In genomic region chr12:52380271-52380694, GRCh38 we compare ENCODE assay signal across 9 cellular contexts. TPM values are rescaled to one million over a fixed set of nuclear protein-coding genes. Genes with fewer than 3 reads are reported as not detected.
DNase-seq lines count a peak whose midpoint lies in the region; ATAC-seq and TF ChIP-seq lines count a peak whose summit lies in the region.
"Had no signal": no experiment of that assay in that cellular context is flagged by ENCODE, and none has a peak within 500 bp of the region (broad histone marks: within the 10 kb centered on the region; RNA-seq: fewer than 3 reads in every experiment).

No MANE protein-coding gene starts in this region.

- H2AFZ ChIP-seq in OCI-LY7 (ENCODE audit: low read length) (no peak overlapping the region), trophoblast cell (ENCODE audit: insufficient read depth, low read length, poor library complexity) (no peak overlapping the region)

- H3K4me3 ChIP-seq in OCI-LY7 (ENCODE audit: low read depth, low read length, poor library complexity, severe bottlenecking): no peak overlapping the region
- H3K4me3 ChIP-seq in trophoblast cell (ENCODE audit: low read depth, low read length): no peak overlapping the region

- no peaks in the 10 kb centered on the region for H3K36me3 Mint-ChIP-seq in activated T-cell treated with anti-CD3 and anti-CD28 coated beads, Interleukin-2, amount 50 U/mL, for 4 hours (ENCODE audit: insufficient read depth)
- H3K36me3 Mint-ChIP-seq: CD4-positive, CD25-positive, alpha-beta regulatory T cell had no signal

- POLR2A ChIA-PET in OCI-LY7 (lab: Charles Lee): no interaction called here

- H3K27me3 ChIP-seq in trophoblast cell (ENCODE audit: insufficient read depth, low read length): no peaks in the 10 kb centered on the region

- H3K79me2 ChIP-seq in OCI-LY7 (ENCODE audit: insufficient read depth, low read depth, low read length) (no peaks in the 10 kb centered on the region), trophoblast cell (ENCODE audit: control insufficient read depth, insufficient read depth, low read length, poor library complexity) (no peaks in the 10 kb centered on the region)

- no peaks in the 10 kb centered on the region for H3K9me2 ChIP-seq in OCI-LY7 (ENCODE audit: insufficient read depth, low read length)

- no peak overlapping the region for H3K23ac ChIP-seq in trophoblast cell (ENCODE audit: low read length)

- H4K8ac ChIP-seq in trophoblast cell (ENCODE audit: low read depth, low read length): no peak overlapping the region

- DNase-seq in NCI-H2029 (lab: John Stamatoyannopoulos, UW) (peak; percentile 32), NCI-H2029 treated with DMSO at 0.1 percent for 48 hours (lab: John Stamatoyannopoulos, UW) (no peak), OCI-LY7 (ENCODE audit: low spot score) (no peak), erythroblast (lab: John Stamatoyannopoulos, UW) (peak; percentile 12 to 26), trophoblast cell (peak; percentile 34 to 63), NOMO-1 treated with dmso at 0.1 percent for 144 hours (lab: John Stamatoyannopoulos, UW; ENCODE audit: unreplicated experiment) (no peak)
- no peak for DNase-seq in activated T-cell treated with anti-CD3 and anti-CD28 coated beads, Interleukin-2, amount 50 U/mL, for 4 hours

- H4K20me1 ChIP-seq in OCI-LY7 (ENCODE audit: insufficient read depth, low read length): no peaks in the 10 kb centered on the region

- no peak overlapping the region for H3K4me3 Mint-ChIP-seq in activated T-cell treated with anti-CD3 and anti-CD28 coated beads, Interleukin-2, amount 50 U/mL, for 4 hours
- H3K4me3 Mint-ChIP-seq: CD4-positive, CD25-positive, alpha-beta regulatory T cell had no signal

- H4K12ac ChIP-seq in trophoblast cell (ENCODE audit: low read depth, low read length): no peak overlapping the region

- no peak overlapping the region for H2AK5ac ChIP-seq in trophoblast cell (ENCODE audit: low read length)

- CTCF ChIA-PET in OCI-LY7 (lab: Charles Lee; ENCODE audit: unreplicated experiment): no interaction called here

- peaks cover 15% of the 10 kb centered on the region for H3K27me3 Mint-ChIP-seq in activated T-cell treated with anti-CD3 and anti-CD28 coated beads, Interleukin-2, amount 50 U/mL, for 4 hours (ENCODE audit: low read depth)

- no peaks in the 10 kb centered on the region for H3K36me3 ChIP-seq in OCI-LY7 (ENCODE audit: insufficient read depth, low read length)
- no peaks in the 10 kb centered on the region for H3K36me3 ChIP-seq in trophoblast cell (ENCODE audit: control insufficient read depth in 1 of 2, insufficient read depth in 2 of 2, low read length in 2 of 2)

- H2BK12ac ChIP-seq in trophoblast cell (ENCODE audit: low read length): no peak overlapping the region

- BruUV-seq in OCI-LY7 (replicated peaks; lab: Mats Ljungman, UMichigan): no TSS peak

- H3K4me1 ChIP-seq in OCI-LY7 (ENCODE audit: insufficient read depth, low read length, poor library complexity, severe bottlenecking) (no peaks in the 10 kb centered on the region), trophoblast cell (ENCODE audit: control insufficient read depth in 1 of 2, insufficient read depth in 2 of 2, low read length in 2 of 2) (no peaks in the 10 kb centered on the region)

- TF ChIP-seq POLR2A in erythroblast (IDR thresholded peaks at IDR 0.05; ENCODE audit: low read length): no peak

- H3K18ac ChIP-seq in trophoblast cell (ENCODE audit: low read length): no peak overlapping the region

- no peaks in the 10 kb centered on the region for H3K9me3 Mint-ChIP-seq in activated T-cell treated with anti-CD3 and anti-CD28 coated beads, Interleukin-2, amount 50 U/mL, for 4 hours
- H3K9me3 Mint-ChIP-seq: CD4-positive, CD25-positive, alpha-beta regulatory T cell had no signal

- ATAC-seq in GM18511 (IDR thresholded peaks at IDR 0.05; ENCODE audit: unreplicated experiment): no peak
- ATAC-seq in activated T-cell treated with anti-CD3 and anti-CD28 coated beads, Interleukin-2, amount 50 U/mL, for 4 hours: no peak

- H3K4me2 ChIP-seq in OCI-LY7 (ENCODE audit: low read length) (no peak overlapping the region), trophoblast cell (ENCODE audit: low read length) (no peak overlapping the region)

- peak; percentile 72 for TF ChIP-seq CTCF in OCI-LY7 (conservative IDR thresholded peaks at IDR 0.05; ENCODE audit: low read length)

- WGBS in trophoblast cell (ENCODE audit: extremely low coverage, insufficient coverage, insufficient read length): no CpG with 5 or more reads among the region's 15 CpGs

- H3K27ac ChIP-seq in OCI-LY7 (ENCODE audit: low read depth, low read length, poor library complexity, severe bottlenecking) (no peak overlapping the region), trophoblast cell (ENCODE audit: low read depth, low read length) (no peak overlapping the region)

- no peak overlapping the region for H4K91ac ChIP-seq in trophoblast cell (ENCODE audit: low read depth, low read length)

- H3K4me1 Mint-ChIP-seq in activated T-cell treated with anti-CD3 and anti-CD28 coated beads, Interleukin-2, amount 50 U/mL, for 4 hours (ENCODE audit: low read depth): peaks cover 9% of the 10 kb centered on the region

- H2BK120ac ChIP-seq in trophoblast cell (ENCODE audit: insufficient read depth, low read length, poor library complexity): no peak overlapping the region

- H3K79me1 ChIP-seq in trophoblast cell (ENCODE audit: low read length): no peaks in the 10 kb centered on the region

- H3K4ac ChIP-seq in trophoblast cell (ENCODE audit: low read depth, low read length): no peak overlapping the region

- H3K9me3 ChIP-seq in OCI-LY7 (ENCODE audit: low read length): no peaks in the 10 kb centered on the region
- H3K9me3 ChIP-seq in trophoblast cell (ENCODE audit: insufficient read depth, low read depth, low read length): peaks cover 3% of the 10 kb centered on the region

- H3K9ac ChIP-seq in trophoblast cell (ENCODE audit: low read length): no peak overlapping the region

- no peak overlapping the region for H3K14ac ChIP-seq in trophoblast cell (ENCODE audit: low read length)

- no peak overlapping the region for H2BK5ac ChIP-seq in trophoblast cell (ENCODE audit: low read depth, low read length, poor library complexity)

- intact Hi-C loops in OCI-LY7 (cut with micrococcal nuclease; ENCODE audit: unreplicated experiment): no loop called here

RNA-seq across cellular contexts. Expression of gene KRT84, which starts 5.2 kb away (rescaled TPM):
- total RNA-seq in OCI-LY7 (2014; rRNA removed; shearing (Covaris generic)): not detected in 2 replicates
- total RNA-seq in OCI-LY7 (2022): not detected in 2 replicates
- not detected in 2 replicates for polyA plus RNA-seq in trophoblast cell (2013)
- not detected for total RNA-seq in activated T-cell treated with anti-CD3 and anti-CD28 coated beads, Interleukin-2, amount 50 U/mL, for 4 hours
- total RNA-seq: CD4-positive, CD25-positive, alpha-beta regulatory T cell had no signal
- polyA plus RNA-seq: CD4-positive, CD25-positive, alpha-beta regulatory T cell had no signal

RNA-seq across cellular contexts. Expression of gene KRT85, which starts 13.0 kb away (rescaled TPM):
- not detected in 2 replicates for total RNA-seq in OCI-LY7 (2014; rRNA removed; shearing (Covaris generic))
- total RNA-seq in OCI-LY7 (2022): not detected in 2 replicates
- not detected in 2 replicates for polyA plus RNA-seq in trophoblast cell (2013)
- not detected for total RNA-seq in activated T-cell treated with anti-CD3 and anti-CD28 coated beads, Interleukin-2, amount 50 U/mL, for 4 hours
- total RNA-seq: CD4-positive, CD25-positive, alpha-beta regulatory T cell had no signal
- polyA plus RNA-seq: CD4-positive, CD25-positive, alpha-beta regulatory T cell had no signal

RNA-seq across cellular contexts. Expression of gene KRT82, which starts 25.9 kb away (rescaled TPM):
- total RNA-seq in OCI-LY7 (2014; rRNA removed; shearing (Covaris generic)): not detected in 2 replicates
- not detected in 2 replicates for total RNA-seq in OCI-LY7 (2022)
- polyA plus RNA-seq in trophoblast cell (2013): 0.01 TPM in 2 replicates
- total RNA-seq in activated T-cell treated with anti-CD3 and anti-CD28 coated beads, Interleukin-2, amount 50 U/mL, for 4 hours: not detected
- total RNA-seq: CD4-positive, CD25-positive, alpha-beta regulatory T cell had no signal
- polyA plus RNA-seq: CD4-positive, CD25-positive, alpha-beta regulatory T cell had no signal

RNA-seq across cellular contexts. Expression of gene KRT75, which starts 53.9 kb away (rescaled TPM):
- not detected in 2 replicates for total RNA-seq in OCI-LY7 (2014; rRNA removed; shearing (Covaris generic))
- not detected in 2 replicates for total RNA-seq in OCI-LY7 (2022)
- 0.04 TPM in 2 replicates for polyA plus RNA-seq in trophoblast cell (2013)
- total RNA-seq in activated T-cell treated with anti-CD3 and anti-CD28 coated beads, Interleukin-2, amount 50 U/mL, for 4 hours: not detected
- total RNA-seq: CD4-positive, CD25-positive, alpha-beta regulatory T cell had no signal
- polyA plus RNA-seq: CD4-positive, CD25-positive, alpha-beta regulatory T cell had no signal

RNA-seq across cellular contexts. Expression of gene KRT83, which starts 59.1 kb away (rescaled TPM):
- not detected in 2 replicates for total RNA-seq in OCI-LY7 (2014; rRNA removed; shearing (Covaris generic))
- not detected in 2 replicates for total RNA-seq in OCI-LY7 (2022)
- polyA plus RNA-seq in trophoblast cell (2013): not detected in 2 replicates
- not detected for total RNA-seq in activated T-cell treated with anti-CD3 and anti-CD28 coated beads, Interleukin-2, amount 50 U/mL, for 4 hours
- total RNA-seq: CD4-positive, CD25-positive, alpha-beta regulatory T cell had no signal
- polyA plus RNA-seq: CD4-positive, CD25-positive, alpha-beta regulatory T cell had no signal

Comparison
In these comparisons a context has a peak if more than half of its experiments do, and no peak if none do; other contexts are left out.
1. DNase-seq: peak in NCI-H2029 (single experiment), erythroblast (2 of 2) and trophoblast cell (2 of 2); none in NCI-H2029 treated with DMSO at 0.1 percent for 48 hours (single experiment), OCI-LY7 (single experiment), NOMO-1 treated with dmso at 0.1 percent for 144 hours (single experiment) and activated T-cell treated with anti-CD3 and anti-CD28 coated beads, Interleukin-2, amount 50 U/mL, for 4 hours (single experiment).